Comparison of ENCODE assay signal across 9 cellular contexts in the genomic region with DNA sequence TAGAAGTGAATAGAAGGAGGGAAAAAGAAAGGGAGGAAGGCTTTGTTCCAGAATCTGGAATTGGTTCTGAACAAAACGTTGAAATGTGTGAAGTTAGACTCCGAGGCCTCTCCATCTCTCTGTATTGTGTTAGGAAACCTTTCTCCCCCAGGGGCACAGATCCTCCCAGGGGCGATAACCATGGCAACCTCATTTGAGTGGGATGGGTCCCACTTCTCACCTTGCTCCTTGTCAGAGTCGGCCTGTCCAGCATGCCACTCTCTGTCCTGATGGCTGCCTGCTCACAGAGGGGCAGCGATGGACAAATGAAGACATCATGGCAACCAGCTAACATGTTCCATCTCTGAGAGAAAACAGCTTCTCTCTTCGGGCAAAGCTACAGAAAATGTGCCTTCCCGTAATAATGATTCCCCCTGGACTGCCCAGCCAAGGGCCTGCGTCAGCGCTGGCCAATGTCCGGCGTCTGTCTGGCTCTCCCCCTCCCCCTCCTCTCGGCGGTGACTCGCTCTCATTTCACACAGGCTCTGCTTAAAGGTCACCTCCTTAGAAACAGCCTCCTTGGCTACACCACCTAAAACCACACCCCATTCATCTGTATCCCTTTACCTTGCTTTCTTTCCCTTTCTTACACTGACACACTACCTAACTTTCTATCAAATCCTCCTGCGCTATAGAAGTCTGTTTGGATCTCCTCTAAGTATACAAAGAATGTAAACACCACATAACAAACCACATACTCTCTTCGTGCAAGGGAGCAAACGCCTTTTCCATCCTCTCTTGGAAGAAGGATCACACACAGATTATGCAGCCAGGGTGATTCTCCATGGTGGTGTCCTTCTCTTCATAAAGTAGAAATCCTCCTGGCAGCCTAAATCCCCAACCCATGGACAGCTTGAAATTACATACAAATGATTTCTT. TPM values are rescaled to one million over a fixed set of nuclear protein-coding genes. Genes with fewer than 3 reads are reported as not detected.
DNase-seq lines count a peak whose midpoint lies in the region; ATAC-seq and TF ChIP-seq lines count a peak whose summit lies in the region.
"Had no signal": no experiment of that assay in that cellular context is flagged by ENCODE, and none has a peak within 500 bp of the region (broad histone marks: within the 10 kb centered on the region; RNA-seq: fewer than 3 reads in every experiment).

No MANE protein-coding gene starts in this region.

- DNase-seq in Caco-2 (no peak), Right ventricle myocardium superior (peak; percentile 78), psoas muscle (peak; percentile 67 to 76), NCI-H524 (lab: John Stamatoyannopoulos, UW) (no peak)

- no peaks in the 10 kb centered on the region for H3K36me3 ChIP-seq in Caco-2 (ENCODE audit: control insufficient read depth, insufficient read depth, low read length)
- no peaks in the 10 kb centered on the region for H3K36me3 ChIP-seq in psoas muscle (ENCODE audit: insufficient read depth in 1 of 2, low read depth in 1 of 2)

- CTCF ChIA-PET in Caco-2 (lab: Charles Lee), result no interaction called here

- no peaks in the 10 kb centered on the region for H3K4me1 ChIP-seq in Caco-2
- no peaks in the 10 kb centered on the region for H3K4me1 ChIP-seq in psoas muscle

- H3K4me3 Mint-ChIP-seq in Caco-2 (ENCODE audit: unreplicated experiment), result peak overlapping the region; percentile 65

- H3K27me3 Mint-ChIP-seq in Caco-2 (ENCODE audit: insufficient read depth, unreplicated experiment), result no peaks in the 10 kb centered on the region

- H3K27ac Mint-ChIP-seq in Caco-2 (ENCODE audit: unreplicated experiment), result peak overlapping the region; percentile 48

- no peak for TF ChIP-seq CTCF in Caco-2 (IDR thresholded peaks at IDR 0.05; ENCODE audit: insufficient read depth in 1 of 2, low read depth in 1 of 2, low read length in 1 of 2, severe bottlenecking in 1 of 2, unreplicated experiment in 1 of 2)
- TF ChIP-seq CTCF in psoas muscle (IDR thresholded peaks at IDR 0.05), result no peak

- POLR2A ChIA-PET in Caco-2 (lab: Charles Lee), result no interaction called here

- H3K9me3 ChIP-seq in Caco-2 (no peaks in the 10 kb centered on the region), psoas muscle (no peaks in the 10 kb centered on the region)

- no peaks in the 10 kb centered on the region for H3K36me3 Mint-ChIP-seq in Caco-2 (ENCODE audit: insufficient read depth, unreplicated experiment)

- no peaks in the 10 kb centered on the region for H3K27me3 ChIP-seq in Caco-2 (replicated peaks; ENCODE audit: control insufficient read depth, insufficient read depth, low read length)
- H3K27me3 ChIP-seq in psoas muscle (ENCODE audit: insufficient read depth in 3 of 3, low read length in 2 of 3), result no peaks in the 10 kb centered on the region

- ATAC-seq in SK-N-SH treated with all-trans-retinoic acid at 6 μM for 48 hours, result peak; percentile 89
- peak; percentile 87 for ATAC-seq in Right ventricle myocardium superior (ENCODE audit: poor library complexity)
- ATAC-seq in psoas muscle, result peak; percentile 47 to 87 (median 78)
- ATAC-seq in HG02610 (IDR thresholded peaks at IDR 0.05; ENCODE audit: unreplicated experiment), result no peak
- ATAC-seq in GM19023 (IDR thresholded peaks at IDR 0.05; ENCODE audit: unreplicated experiment), result no peak
- ATAC-seq in GM18517 (IDR thresholded peaks at IDR 0.05; ENCODE audit: unreplicated experiment), result no peak

- H3K4me3 ChIP-seq in Caco-2 (ENCODE audit: low read depth, low read length), result no peak overlapping the region
- no peak overlapping the region for H3K4me3 ChIP-seq in psoas muscle
- H3K4me3 ChIP-seq: dorsolateral prefrontal cortex had no signal

- no TSS peak for BruUV-seq in Caco-2 (replicated peaks; lab: Mats Ljungman, UMichigan)

- H3K4me1 Mint-ChIP-seq in Caco-2 (ENCODE audit: low read depth, unreplicated experiment), result peaks cover 14% of the 10 kb centered on the region

- WGBS in psoas muscle, 3 donors, result 20 to 33% (median 28%) methylated on average over 17 of the region's 17 CpGs

- intact Hi-C loops in Caco-2 (cut with micrococcal nuclease; ENCODE audit: unreplicated experiment), result no loop called here
- intact Hi-C loops in Right ventricle myocardium superior (cut with DNase I), result no loop called here
- intact Hi-C loops in psoas muscle (cut with DNase I), result no loop called here

- H3K27ac ChIP-seq in psoas muscle, result no peak overlapping the region
- H3K27ac ChIP-seq: dorsolateral prefrontal cortex had no signal

- H3K9me3 Mint-ChIP-seq in Caco-2 (ENCODE audit: unreplicated experiment), result no peaks in the 10 kb centered on the region

TF ChIP-seq in SK-N-SH treated with all-trans-retinoic acid at 6 μM for 48 hours, 23 proteins besides CTCF, POLR2A, EP300 and RAD21:
- TF ChIP-seq ARNTL (CRISPR knock-in tag; IDR thresholded peaks at IDR 0.05; ENCODE audit: borderline replicate concordance, low read depth) (no peak), ZNF70 (CRISPR knock-in tag; IDR thresholded peaks at IDR 0.05) (peak; percentile 93), ZFP30 (CRISPR knock-in tag; IDR thresholded peaks at IDR 0.05) (no peak), TOX (CRISPR knock-in tag; IDR thresholded peaks at IDR 0.05; ENCODE audit: borderline replicate concordance) (no peak), ISL1 (CRISPR knock-in tag; IDR thresholded peaks at IDR 0.05) (0 out of 2 replicates have a peak, but pooled peaks have one; percentile 23)

RNA-seq across cellular contexts. Expression of a gene that starts 32.1 kb away (rescaled TPM):
- total RNA-seq in Caco-2 (2022) (9.1 and 9.3 TPM in 2 replicates), Right ventricle myocardium superior (3.3 TPM), psoas muscle (1 to 10 TPM; 1.2 to 2.4 (median 1.7) TPM)
- 1 to 10 TPM in 1 of 3 donors, under 1 TPM in 2; 0.48 to 1.1 (median 0.51) TPM for polyA plus RNA-seq in psoas muscle

Comparison
In these comparisons a context has a peak if more than half of its experiments do, and no peak if none do; other contexts are left out.
1. DNase-seq: peak in Right ventricle myocardium superior (single experiment) and psoas muscle (2 of 2); none in Caco-2 (0 of 2) and NCI-H524 (0 of 2).
2. ATAC-seq: peak in SK-N-SH treated with all-trans-retinoic acid at 6 μM for 48 hours (single experiment), Right ventricle myocardium superior (single experiment) and psoas muscle (4 of 4); none in HG02610 (single experiment), GM19023 (single experiment) and GM18517 (single experiment).